12 cellular contexts compared by ENCODE assay signal in the genomic region with DNA sequence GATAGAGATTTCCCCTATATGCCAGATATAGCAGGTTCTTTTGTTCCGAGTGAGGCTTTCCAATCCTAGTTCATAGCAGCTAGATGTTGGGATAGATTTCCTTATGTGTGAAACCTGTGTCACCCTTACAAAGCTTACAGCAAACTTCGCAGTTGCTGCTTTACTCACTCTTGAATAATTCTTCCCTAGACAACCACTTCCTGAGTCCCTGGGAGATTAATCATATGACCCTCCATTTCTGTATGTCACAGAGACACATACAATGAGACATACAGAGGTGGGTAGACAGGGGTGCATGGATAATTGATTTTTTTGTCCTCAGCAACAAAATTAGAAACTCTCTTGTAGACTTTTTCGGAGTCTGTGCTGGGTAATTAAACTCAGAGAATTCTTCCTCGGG.
A peak's percentile ranks its signal among the peaks of the same experiment; 100 is the strongest.
DNase-seq lines count a peak whose midpoint lies in the region; ATAC-seq and TF ChIP-seq lines count a peak whose summit lies in the region.
"Had no signal": no experiment of that assay in that cellular context is flagged by ENCODE, and none has a peak within 500 bp of the region (broad histone marks: within the 10 kb centered on the region; RNA-seq: fewer than 3 reads in every experiment).

No MANE protein-coding gene starts in this region.

- intact Hi-C loops in lower lobe of right lung (cut with DNase I) (no loop called here), colonic mucosa (cut with DNase I) (no loop called here)

- no peak overlapping the region for H3K18ac ChIP-seq in neuronal stem cell (ENCODE audit: low read length)

- H2AK5ac ChIP-seq in neuronal stem cell (ENCODE audit: low read depth, low read length): no peak overlapping the region

- no peak overlapping the region for H2BK5ac ChIP-seq in neuronal stem cell (ENCODE audit: low read length)

- H3K9me3 ChIP-seq in SJCRH30 (replicated peaks) (0 out of 2 replicates have a peak, but pooled peaks cover 4% of the 10 kb centered on the region), neuronal stem cell (replicated peaks in 1 of 2; ENCODE audit: control insufficient read depth in 2 of 2, insufficient read depth in 1 of 2, low read depth in 1 of 2, low read length in 2 of 2) (no peaks in the 10 kb centered on the region), lower lobe of right lung (no peaks in the 10 kb centered on the region), colonic mucosa (no peaks in the 10 kb centered on the region)

- H3K27ac ChIP-seq in SJCRH30 (peak overlapping the region; percentile 38), neuronal stem cell (replicated peaks; ENCODE audit: low read length) (no peak overlapping the region), lower lobe of right lung (no peak overlapping the region), colonic mucosa (no peak overlapping the region)

- H4K8ac ChIP-seq in neuronal stem cell (ENCODE audit: low read depth, low read length): no peak overlapping the region

- H3K23ac ChIP-seq in neuronal stem cell (ENCODE audit: low read depth, low read length, poor library complexity): no peak overlapping the region

- no CpG with 5 or more reads among the region's 4 CpGs for WGBS in neuronal stem cell (ENCODE audit: extremely low coverage in 2 of 2, insufficient read length in 2 of 2, insufficient replicate concordance in 1 of 2), 2 donors

- DNase-seq in EH (ENCODE audit: low read depth) (peak; percentile 59), SJCRH30 (peak in 1 of 2 experiments; percentile 28), epithelial cell of esophagus (ENCODE audit: low read depth) (peak; percentile 85), neuronal stem cell (ENCODE audit: low spot score) (no peak), lower lobe of right lung (no peak), NCI-H345 treated with DMSO at 0.1 percent for 48 hours (lab: John Stamatoyannopoulos, UW; ENCODE audit: unreplicated experiment) (no peak), colonic mucosa (no peak)
- DNase-seq: activated CD4-positive, alpha-beta memory T cell treated with anti-CD3 and anti-CD28 coated beads, Interleukin-2, amount 10 ng/mL, durations not matched to agents 7 days and 5 days; CD4-positive, alpha-beta T cell; NCI-H1417; T-helper 1 cell had no signal

- H3K14ac ChIP-seq in neuronal stem cell (ENCODE audit: low read length): no peak overlapping the region

- peak overlapping the region; percentile 84 for H2AFZ ChIP-seq in neuronal stem cell (ENCODE audit: low read length)

- H2BK12ac ChIP-seq in neuronal stem cell (ENCODE audit: low read length): no peak overlapping the region

- peaks cover 4% of the 10 kb centered on the region; the same call in 1 of the 2 replicates for H3K4me1 ChIP-seq in SJCRH30
- peaks cover 0 to 10% of the 10 kb centered on the region in 2 donors for H3K4me1 ChIP-seq in neuronal stem cell (ENCODE audit: control insufficient read depth in 2 of 2, insufficient read depth in 1 of 2, low read depth in 1 of 2, low read length in 2 of 2)
- no peaks in the 10 kb centered on the region for H3K4me1 ChIP-seq in lower lobe of right lung
- H3K4me1 ChIP-seq in colonic mucosa: no peaks in the 10 kb centered on the region

- no peak overlapping the region for H3K9ac ChIP-seq in neuronal stem cell (ENCODE audit: low read depth, low read length, poor library complexity)
- H3K9ac ChIP-seq in colonic mucosa (ENCODE audit: low read depth in 2 of 2, low read length in 2 of 2): no peak overlapping the region

- no peaks in the 10 kb centered on the region for H3K27me3 ChIP-seq in SJCRH30
- no peaks in the 10 kb centered on the region for H3K27me3 ChIP-seq in neuronal stem cell (ENCODE audit: control insufficient read depth in 3 of 3, insufficient read depth in 3 of 3, low read depth in 1 of 3, low read length in 3 of 3)
- no peaks in the 10 kb centered on the region for H3K27me3 ChIP-seq in lower lobe of right lung (ENCODE audit: low read depth)
- no peaks in the 10 kb centered on the region for H3K27me3 ChIP-seq in colonic mucosa

- no peak overlapping the region for H4K91ac ChIP-seq in neuronal stem cell (ENCODE audit: low read depth, low read length, poor library complexity)

- no peak for ATAC-seq in lower lobe of right lung
- ATAC-seq in GM19467 (IDR thresholded peaks at IDR 0.05; ENCODE audit: unreplicated experiment): no peak

- no peaks in the 10 kb centered on the region for H3K79me1 ChIP-seq in neuronal stem cell (ENCODE audit: low read depth, low read length)

- no peak overlapping the region for H2BK120ac ChIP-seq in neuronal stem cell (ENCODE audit: low read depth, low read length)

- H3K4me2 ChIP-seq in neuronal stem cell (ENCODE audit: insufficient read depth, low read length, poor library complexity, severe bottlenecking): no peak overlapping the region

- H3K4ac ChIP-seq in neuronal stem cell (ENCODE audit: low read length): no peak overlapping the region

- no peak overlapping the region for H2BK15ac ChIP-seq in neuronal stem cell (ENCODE audit: low read length)

- 0 out of 2 replicates have a peak overlapping the region, but pooled peaks have one; percentile 5 for H3K4me3 ChIP-seq in SJCRH30
- H3K4me3 ChIP-seq in epithelial cell of esophagus (ENCODE audit: low read length): no peak overlapping the region
- no peak overlapping the region for H3K4me3 ChIP-seq in neuronal stem cell (ENCODE audit: low read length in 2 of 2)
- no peak overlapping the region for H3K4me3 ChIP-seq in lower lobe of right lung
- no peak overlapping the region for H3K4me3 ChIP-seq in colonic mucosa

- TF ChIP-seq CTCF in epithelial cell of esophagus (IDR thresholded peaks at IDR 0.05; ENCODE audit: insufficient read depth, low read depth, low read length, missing control alignments) (no peak), lower lobe of right lung (IDR thresholded peaks at IDR 0.05) (no peak), colonic mucosa (IDR thresholded peaks at IDR 0.05) (no peak)

- H3K36me3 ChIP-seq in SJCRH30 (no peaks in the 10 kb centered on the region), neuronal stem cell (replicated peaks in 1 of 2; ENCODE audit: control insufficient read depth in 2 of 2, insufficient read depth in 2 of 2, low read length in 2 of 2) (no peaks in the 10 kb centered on the region), lower lobe of right lung (no peaks in the 10 kb centered on the region), colonic mucosa (no peaks in the 10 kb centered on the region)

Comparison
In these comparisons a context has a peak if more than half of its experiments do, and no peak if none do; other contexts are left out.
1. DNase-seq: peak in EH (single experiment) and epithelial cell of esophagus (single experiment); none in neuronal stem cell (single experiment), lower lobe of right lung (single experiment), NCI-H345 treated with DMSO at 0.1 percent for 48 hours (single experiment) and colonic mucosa (single experiment).